ENCODE assay signal across 8 cellular contexts in the genomic region with DNA sequence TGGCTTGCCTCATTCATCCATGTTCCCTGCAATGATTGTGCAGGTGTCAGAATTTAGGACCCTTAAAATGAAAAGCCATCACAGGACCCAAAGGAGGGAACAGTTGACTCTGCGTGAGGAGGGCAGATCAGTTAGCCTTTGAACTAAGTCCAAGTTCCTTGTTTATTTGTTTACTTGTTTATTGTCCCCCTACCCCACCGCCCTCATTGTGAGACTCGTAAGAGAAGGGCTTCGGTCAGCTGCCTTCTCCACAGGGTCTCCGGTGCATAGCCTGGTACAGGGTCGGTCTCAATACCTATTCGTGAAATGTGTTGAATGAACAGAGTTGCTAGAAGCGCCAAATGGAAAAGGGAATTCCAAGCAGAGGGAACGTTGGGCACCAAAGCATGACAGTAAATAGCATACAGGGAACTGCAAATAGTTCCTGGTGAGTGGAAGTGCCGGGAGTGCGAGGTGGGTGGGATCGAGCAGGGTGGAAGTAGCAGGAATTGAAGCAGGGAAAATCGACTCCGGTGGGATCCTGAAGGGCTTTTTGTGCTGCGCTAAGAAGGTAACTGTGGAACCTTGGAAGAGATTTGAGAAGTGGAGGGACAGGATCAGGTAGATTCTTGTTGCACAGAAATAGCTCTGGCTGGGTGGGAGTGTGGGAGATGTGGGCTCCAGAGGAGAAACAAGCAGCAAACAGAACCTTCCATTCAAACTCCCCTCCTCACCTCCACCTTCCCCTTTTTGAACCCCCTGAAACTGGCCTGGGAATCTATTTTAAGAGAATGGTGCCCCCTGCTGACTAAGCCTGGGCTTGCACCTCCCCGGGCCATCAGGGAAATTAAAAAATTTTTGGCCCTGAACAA. TPM values are rescaled to one million over a fixed set of nuclear protein-coding genes. Genes with fewer than 3 reads are reported as not detected.
DNase-seq lines count a peak whose midpoint lies in the region; ATAC-seq and TF ChIP-seq lines count a peak whose summit lies in the region.

No MANE protein-coding gene starts in this region.

- H3K36me3 ChIP-seq in SJCRH30: no peaks in the 10 kb centered on the region

- peak overlapping the region in 2 of 7 donors; percentile 28 to 68 for H3K27ac Mint-ChIP-seq in CD14-positive monocyte

- H3K4me1 ChIP-seq in SJCRH30: no peaks in the 10 kb centered on the region

- intact Hi-C loops in CD14-positive monocyte (cut with micrococcal nuclease): loop anchor here (1.0 to 10.0 kb wide), 3 partner anchors 80 to 127 kb away; no protein-coding TSS in a partner anchor
- intact Hi-C loops in cardiac septum (cut with DNase I): loop anchor here (1.0 to 5.0 kb wide), 2 partner anchors 63 to 128 kb away; no protein-coding TSS in a partner anchor

- H3K27ac ChIP-seq in HL-60 (replicated peaks) (no peak overlapping the region), SJCRH30 (no peak overlapping the region)

- H3K36me3 Mint-ChIP-seq in CD14-positive monocyte: peaks cover 9 to 10% of the 10 kb centered on the region in 2 donors

- peaks cover 23% of the 10 kb centered on the region for H3K4me1 Mint-ChIP-seq in CD14-positive monocyte

- no peaks in the 10 kb centered on the region for H3K27me3 ChIP-seq in HL-60 (ENCODE audit: insufficient read depth, poor library complexity, severe bottlenecking)
- no peaks in the 10 kb centered on the region for H3K27me3 ChIP-seq in SJCRH30

- DNase-seq in CD14-positive monocyte (ENCODE audit: low spot score): no peak
- peak in 1 of 2 experiments; percentile 65 for DNase-seq in HL-60 (ENCODE audit: low read depth in 1 of 2, low spot score in 1 of 2)
- DNase-seq in SJCRH30: peak; percentile 40 to 68
- DNase-seq in activated naive CD4-positive, alpha-beta T cell (lab: John Stamatoyannopoulos, UW): peak; percentile 49 to 70 (median 56)
- DNase-seq in cardiac septum (ENCODE audit: low spot score): peak; percentile 82
- peak; percentile 75 for DNase-seq in retina
- no peak for DNase-seq in NCI-H1048 (lab: John Stamatoyannopoulos, UW)

- TF ChIP-seq CTCF in CD14-positive monocyte (IDR thresholded peaks at IDR 0.05) (peak; percentile 98), HL-60 (IDR thresholded peaks at IDR 0.05; ENCODE audit: insufficient read depth, low read length) (peak; percentile 58)

- no peaks in the 10 kb centered on the region for H3K9me3 ChIP-seq in SJCRH30 (replicated peaks)

- ATAC-seq in GM19351 (IDR thresholded peaks at IDR 0.05; ENCODE audit: unreplicated experiment): no peak

- H3K4me3 ChIP-seq in HL-60 (replicated peaks; ENCODE audit: insufficient read depth, low read length) (no peak overlapping the region), SJCRH30 (no peak overlapping the region)

- peaks cover 1 to 7% (median 5%) of the 10 kb centered on the region in 3 donors for H3K27me3 Mint-ChIP-seq in CD14-positive monocyte (ENCODE audit: low read depth in 3 of 3)

- H3K9me3 Mint-ChIP-seq in CD14-positive monocyte: no peaks in the 10 kb centered on the region

- peak overlapping the region in 1 of 2 donors; percentile 54 for H3K4me3 Mint-ChIP-seq in CD14-positive monocyte

RNA-seq across cellular contexts. Expression of a gene that starts 12.7 kb away (rescaled TPM):
- polyA plus RNA-seq in CD14-positive monocyte: 10 to 100 TPM; 56.0 to 61.0 TPM
- total RNA-seq in SJCRH30 (2014; rRNA removed; shearing (Covaris generic)): 48.9 and 52.2 TPM in 2 replicates
- total RNA-seq in cardiac septum: 73.8 TPM

RNA-seq across cellular contexts. Expression of a gene that starts 17.2 kb away (rescaled TPM):
- 10 to 100 TPM; 63.2 to 65.5 TPM for polyA plus RNA-seq in CD14-positive monocyte
- 31.3 and 33.0 TPM in 2 replicates for total RNA-seq in SJCRH30 (2014; rRNA removed; shearing (Covaris generic))
- 68.3 TPM for total RNA-seq in cardiac septum

Comparison
In these comparisons a context has a peak if more than half of its experiments do, and no peak if none do; other contexts are left out.
1. DNase-seq: peak in SJCRH30 (2 of 2), activated naive CD4-positive, alpha-beta T cell (4 of 4), cardiac septum (single experiment) and retina (single experiment); none in CD14-positive monocyte (single experiment) and NCI-H1048 (single experiment).